ENCODE assay signal across 17 cellular contexts in genomic region chr12:28884861-28885260, GRCh38.
"Had no signal": no experiment of that assay in that cellular context is flagged by ENCODE, and none has a peak within 500 bp of the region (broad histone marks: within the 10 kb centered on the region; RNA-seq: fewer than 3 reads in every experiment).

No MANE protein-coding gene starts in this region.

- H3K4me3 ChIP-seq: esophagus muscularis mucosa, gastroesophageal sphincter, neural progenitor cell had no signal

- DNase-seq: activated CD4-positive, alpha-beta T cell treated with anti-CD3 and anti-CD28 coated beads, Interleukin-2, amount 10 ng/mL, durations not matched to agents 7 days and 5 days; activated CD8-positive, alpha-beta memory T cell treated with anti-CD3 and anti-CD28 coated beads, Interleukin-2, amount 50 U/mL, for 48 hours; activated naive CD4-positive, alpha-beta T cell; activated naive CD8-positive, alpha-beta T cell treated with anti-CD3 and anti-CD28 coated beads, Interleukin-2, amount 10 ng/mL, durations not matched to agents 7 days and 5 days; anterior cingulate cortex; cortex of kidney; effector CD4-positive, alpha-beta T cell; left colon; mammary epithelial cell; naive B cell; stimulated activated CD4-positive, alpha-beta T cell treated with anti-CD3 and anti-CD28 coated beads, Interleukin-1b, Interleukin-23, amount 100 ng/mL, for 48 hours; T-helper 9 cell had no signal

- H3K36me3 Mint-ChIP-seq: naive B cell; neural progenitor cell; stimulated activated memory B cell treated with anti-CD40 and anti-IgM and Interleukin-4, amounts not matched to agents 10 μg/mL and 1 μg/mL and 100 μg/mL, for 72 hours had no signal

- H3K4me1 Mint-ChIP-seq: activated CD4-positive, alpha-beta T cell treated with anti-CD3 and anti-CD28 coated beads, Interleukin-2, amount 10 ng/mL, durations not matched to agents 7 days and 5 days; activated naive CD8-positive, alpha-beta T cell treated with anti-CD3 and anti-CD28 coated beads, Interleukin-2, amount 10 ng/mL, durations not matched to agents 7 days and 5 days; naive B cell; neural progenitor cell; stimulated activated memory B cell treated with anti-CD40 and anti-IgM and Interleukin-4, amounts not matched to agents 10 μg/mL and 1 μg/mL and 100 μg/mL, for 72 hours had no signal

- H3K4me1 ChIP-seq: gastroesophageal sphincter, neural progenitor cell had no signal

- H3K9me3 ChIP-seq: esophagus muscularis mucosa, gastroesophageal sphincter had no signal

- H3K4me3 Mint-ChIP-seq: activated CD4-positive, alpha-beta T cell treated with anti-CD3 and anti-CD28 coated beads, Interleukin-2, amount 10 ng/mL, durations not matched to agents 7 days and 5 days; activated naive CD8-positive, alpha-beta T cell treated with anti-CD3 and anti-CD28 coated beads, Interleukin-2, amount 10 ng/mL, durations not matched to agents 7 days and 5 days; naive B cell; neural progenitor cell; stimulated activated memory B cell treated with anti-CD40 and anti-IgM and Interleukin-4, amounts not matched to agents 10 μg/mL and 1 μg/mL and 100 μg/mL, for 72 hours had no signal

- FAIRE-seq: islet of Langerhans had no signal

- H3K36me3 ChIP-seq: esophagus muscularis mucosa, gastroesophageal sphincter, neural progenitor cell had no signal

- H3K4me2 ChIP-seq: neural progenitor cell had no signal

- H3K27ac ChIP-seq: esophagus muscularis mucosa, gastroesophageal sphincter, neural progenitor cell had no signal

- H2AFZ ChIP-seq: neural progenitor cell had no signal

- ATAC-seq: gastroesophageal sphincter; left colon; stimulated activated memory B cell treated with anti-CD40 and anti-IgM and Interleukin-4, amounts not matched to agents 10 μg/mL and 1 μg/mL and 100 μg/mL, for 72 hours had no signal

- H3K9ac ChIP-seq: neural progenitor cell had no signal

- H3K27me3 ChIP-seq: esophagus muscularis mucosa, gastroesophageal sphincter, neural progenitor cell had no signal

- H3K9me3 Mint-ChIP-seq: activated CD4-positive, alpha-beta T cell treated with anti-CD3 and anti-CD28 coated beads, Interleukin-2, amount 10 ng/mL, durations not matched to agents 7 days and 5 days; activated naive CD8-positive, alpha-beta T cell treated with anti-CD3 and anti-CD28 coated beads, Interleukin-2, amount 10 ng/mL, durations not matched to agents 7 days and 5 days; neural progenitor cell had no signal

- H3K27me3 Mint-ChIP-seq: activated CD4-positive, alpha-beta T cell treated with anti-CD3 and anti-CD28 coated beads, Interleukin-2, amount 10 ng/mL, durations not matched to agents 7 days and 5 days; activated naive CD8-positive, alpha-beta T cell treated with anti-CD3 and anti-CD28 coated beads, Interleukin-2, amount 10 ng/mL, durations not matched to agents 7 days and 5 days; stimulated activated memory B cell treated with anti-CD40 and anti-IgM and Interleukin-4, amounts not matched to agents 10 μg/mL and 1 μg/mL and 100 μg/mL, for 72 hours had no signal

- H3K27ac Mint-ChIP-seq: activated CD4-positive, alpha-beta T cell treated with anti-CD3 and anti-CD28 coated beads, Interleukin-2, amount 10 ng/mL, durations not matched to agents 7 days and 5 days; activated naive CD8-positive, alpha-beta T cell treated with anti-CD3 and anti-CD28 coated beads, Interleukin-2, amount 10 ng/mL, durations not matched to agents 7 days and 5 days; naive B cell; neural progenitor cell; stimulated activated memory B cell treated with anti-CD40 and anti-IgM and Interleukin-4, amounts not matched to agents 10 μg/mL and 1 μg/mL and 100 μg/mL, for 72 hours had no signal
